In genomic region chr17:73156166-73156840, GRCh38 we compare ENCODE assay signal across 8 cellular contexts. TPM values are rescaled to one million over a fixed set of nuclear protein-coding genes. Genes with fewer than 3 reads are reported as not detected.
DNase-seq lines count a peak whose midpoint lies in the region; ATAC-seq, FAIRE-seq and TF ChIP-seq lines count a peak whose summit lies in the region.

No MANE protein-coding gene starts in this region.

- in situ Hi-C loops in HepG2 (cut with HindIII; ENCODE audit: extremely low pct_ligation_motif_present, low pct_unique_long_range_greater_than_20kb) = loop anchor here (5.0 kb wide), 1 partner anchor 169 kb away; no protein-coding TSS in a partner anchor

- no peaks in the 10 kb centered on the region for H3K27me3 Mint-ChIP-seq in WTC11 (ENCODE audit: low read depth)

- H3K27ac ChIP-seq in A549 (peak overlapping the region in 1 of 2 experiments; percentile 50; a peak in 2 of 6 replicates), HepG2 (ENCODE audit: extremely low read length, insufficient read depth, low read length) (no peak overlapping the region)

- peak; percentile 81 to 84 for TF ChIP-seq RAD21 in A549 (conservative IDR thresholded peaks at IDR 0.05 in 1 of 2, IDR thresholded peaks at IDR 0.05 in 1 of 2)
- TF ChIP-seq RAD21 in HepG2 (CRISPR knock-in tag; IDR thresholded peaks at IDR 0.05) = peak; percentile 94

- H3K4me2 ChIP-seq in A549 (peak overlapping the region; percentile 55), HepG2 (ENCODE audit: low read depth, low read length) (peak overlapping the region; percentile 73)

- peak; percentile 66 to 88 for DNase-seq in A549 (ENCODE audit: low read depth in 1 of 2, low spot score in 1 of 2)
- DNase-seq in NCI-H2196 (lab: John Stamatoyannopoulos, UW; ENCODE audit: unreplicated experiment) = peak; percentile 40
- peak; percentile 85 for DNase-seq in WTC11 (ENCODE audit: low spot score)
- DNase-seq in cerebellum (ENCODE audit: low spot score) = peak; percentile 65
- DNase-seq in HepG2 (ENCODE audit: low spot score) = peak; percentile 70
- DNase-seq in stimulated activated CD4-positive, alpha-beta T cell treated with anti-CD3 and anti-CD28 coated beads, Interleukin-4, amount 100 ng/mL, for 4 hours = peak; percentile 32 to 55

- TF ChIP-seq EP300 in A549 (IDR thresholded peaks at IDR 0.05) (no peak), HepG2 (IDR thresholded peaks at IDR 0.05; ENCODE audit: low read depth in 2 of 2, low read length in 2 of 2) (no peak), HepG2 (CRISPR knock-in tag; IDR thresholded peaks at IDR 0.05; ENCODE audit: borderline replicate concordance) (no peak)

- CTCF ChIA-PET in A549 (lab: Yijun Ruan, JAX) = interaction anchor here (0.6 to 12.0 kb wide), 39 partner anchors 8 to 597 kb away, joined by 3 to 205 read pairs (median 4); partner anchors contain the start of gene SSTR2
- CTCF ChIA-PET in WTC11 (lab: Charles Lee) = interaction anchor here (0.7 to 2.7 kb wide), 38 partner anchors 8 to 630 kb away, joined by 3 to 82 read pairs (median 5); partner anchors contain the start of genes COG1, SLC39A11 and SSTR2
- CTCF ChIA-PET in HepG2 (lab: Yijun Ruan, JAX; ENCODE audit: low intra/inter-chr PET ratio, low total read pairs) = interaction anchor here (1.0 to 2.3 kb wide), 7 partner anchors 139 to 599 kb away, joined by 3 to 22 read pairs (median 3); no protein-coding TSS in a partner anchor

- FAIRE-seq in A549 (lab: Jason Lieb, UNC) (no peak), HepG2 (lab: Jason Lieb, UNC) (no peak)

- peaks cover 15% of the 10 kb centered on the region for H3K4me1 ChIP-seq in A549
- H3K4me1 ChIP-seq in HepG2 (ENCODE audit: insufficient read depth, low read length) = peaks cover 59% of the 10 kb centered on the region

- H3K4me3 ChIP-seq in A549 (no peak overlapping the region), HepG2 (replicated peaks in 1 of 3; ENCODE audit: insufficient read depth in 1 of 3, low read depth in 2 of 3, low read length in 3 of 3) (peak overlapping the region in 2 of 3 experiments; percentile 13 to 51; a peak in 4 of 6 replicates)

- H3K9me3 ChIP-seq in A549 (0 out of 3 replicates have a peak, but pooled peaks cover under 1% of the 10 kb centered on the region), HepG2 (ENCODE audit: low read length) (no peaks in the 10 kb centered on the region)

- H3K9ac ChIP-seq in HepG2 (ENCODE audit: insufficient read depth, low read depth, low read length) = no peak overlapping the region

- 18% methylated on average over 22 of the region's 22 CpGs for WGBS in A549 (ENCODE audit: missing lambda C conversion rate)
- WGBS in HepG2 (ENCODE audit: low lambda C conversion rate) = 8% methylated on average over 22 of the region's 22 CpGs

- no TSS peak for BruUV-seq in HepG2 (replicated peaks; lab: Mats Ljungman, UMichigan)

- H3K36me3 Mint-ChIP-seq in WTC11 = no peaks in the 10 kb centered on the region

- H4K20me1 ChIP-seq in HepG2 (ENCODE audit: insufficient read depth, low read length) = no peaks in the 10 kb centered on the region

- no peaks in the 10 kb centered on the region for H3K9me3 Mint-ChIP-seq in WTC11

- ATAC-seq in A549 (peak; percentile 97 to 98), GM18499 (IDR thresholded peaks at IDR 0.05; ENCODE audit: insufficient read depth, unreplicated experiment) (peak; percentile 66), HG02870 (IDR thresholded peaks at IDR 0.05; ENCODE audit: unreplicated experiment) (peak; percentile 73), WTC11 (peak; percentile 95), HepG2 (peak; percentile 95)

- POLR2A ChIA-PET in A549 (lab: Yijun Ruan, JAX) = interaction anchor here (0.7 kb wide), 1 partner anchor 428 kb away, joined by 3 read pairs; no protein-coding TSS in a partner anchor
- POLR2A ChIA-PET in WTC11 (lab: Charles Lee) = interaction anchor here (0.8 kb wide), 1 partner anchor 9 kb away, joined by 4 read pairs; no protein-coding TSS in a partner anchor
- POLR2A ChIA-PET in HepG2 (lab: Yijun Ruan, JAX) = interaction anchor here (0.5 to 1.5 kb wide), 5 partner anchors 33 to 473 kb away, joined by 3 to 4 read pairs (median 3); no protein-coding TSS in a partner anchor

- no peaks in the 10 kb centered on the region for H3K79me2 ChIP-seq in HepG2 (ENCODE audit: insufficient read depth, low read length)

- TF ChIP-seq POLR2A in A549 (IDR thresholded peaks at IDR 0.05; ENCODE audit: low read length) (no peak), HepG2 (IDR thresholded peaks at IDR 0.05; ENCODE audit: insufficient read depth in 1 of 2, low read depth in 2 of 2, low read length in 2 of 2) (no peak)

- H3K27ac Mint-ChIP-seq in WTC11 = no peak overlapping the region

- intact Hi-C loops in HepG2 (cut with micrococcal nuclease; ENCODE audit: unreplicated experiment) = loop anchor here (1.0 to 10.0 kb wide), 3 partner anchors 32 to 170 kb away; no protein-coding TSS in a partner anchor

- H3K27me3 ChIP-seq in HepG2 (ENCODE audit: control insufficient read depth in 1 of 2, insufficient read depth in 2 of 2, low read length in 2 of 2) = peaks cover 10 to 64% of the 10 kb centered on the region in 2 experiments

- H2AFZ ChIP-seq in HepG2 (ENCODE audit: low read length) = no peak overlapping the region

- peaks cover 40% of the 10 kb centered on the region for H3K4me1 Mint-ChIP-seq in WTC11

- peak; percentile 67 for TF ChIP-seq CTCF in A549 (IDR thresholded peaks at IDR 0.05)
- TF ChIP-seq CTCF in WTC11 (IDR thresholded peaks at IDR 0.05) = peak; percentile 58
- TF ChIP-seq CTCF in HepG2 (CRISPR knock-in tag; IDR thresholded peaks at IDR 0.05) = peak; percentile 94

- no peaks in the 10 kb centered on the region for H3K36me3 ChIP-seq in HepG2 (replicated peaks in 1 of 2; ENCODE audit: control insufficient read depth in 1 of 2, insufficient read depth in 2 of 2, low read length in 2 of 2)

- H3K4me3 Mint-ChIP-seq in WTC11 = no peak overlapping the region

RNA-seq across cellular contexts. Expression of gene SSTR2, which starts 8.5 kb away (rescaled TPM):
- polyA plus RNA-seq in A549 (2011; rRNA removed) (0.04 and 0.07 TPM in 2 replicates), A549 (2017; fragmentation: RNase III; extraction: RNeasy Plus Mini Kit Qiagen cat#74134 plus additional on column Dnase treatment) (0.04 to 0.13 TPM (median 0.04 TPM) in 3 replicates), HepG2 (2011; rRNA removed) (0.01 and 0.04 TPM in 2 replicates)
- polyA plus RNA-seq in A549 (2012; cell fraction: cytosol; rRNA removed) = 0.03 TPM in 2 replicates
- 0.01 and 0.04 TPM in 2 replicates for polyA plus RNA-seq in A549 (2012; cell fraction: nucleus; rRNA removed)
- polyA minus RNA-seq in A549 (2011; rRNA and poly(A)+ RNA removed) = 0.10 and 0.17 TPM in 2 replicates
- total RNA-seq in WTC11 (2021) (1.9 to 3.7 TPM (median 1.9 TPM) in 3 replicates), cerebellum (58.7 TPM), HepG2 (2016; rRNA removed; fragmentation: Illumina TruSeq; extraction: Trizol) (not detected in 2 replicates)
- not detected in 2 replicates for total RNA-seq in HepG2 (2016; cell fraction: cytosol; rRNA removed; fragmentation: Illumina TruSeq; extraction: Trizol; ENCODE audit: low read depth)
- 0.04 TPM in 1 of 2 replicates, not detected in the other for total RNA-seq in HepG2 (2016; cell fraction: insoluble cytoplasmic fraction; rRNA removed; fragmentation: Illumina TruSeq; extraction: Trizol)
- total RNA-seq in HepG2 (2016; cell fraction: membrane; rRNA removed; fragmentation: Illumina TruSeq; extraction: Trizol) = 0.03 TPM in 1 of 2 replicates, not detected in the other
- total RNA-seq in HepG2 (2016; cell fraction: nucleus; rRNA removed; fragmentation: Illumina TruSeq; extraction: Trizol) = not detected in 2 replicates
- 0.05 TPM in 2 replicates for polyA plus RNA-seq in HepG2 (2011; cell fraction: cytosol; rRNA removed)
- polyA plus RNA-seq in HepG2 (2011; cell fraction: nucleus; rRNA removed) = 0.03 TPM in 2 replicates
- polyA plus RNA-seq in HepG2 (2012) = 0.03 and 0.21 TPM in 2 replicates
- 0.02 TPM in 1 of 2 replicates, not detected in the other for polyA plus RNA-seq in HepG2 (2016; cell fraction: cytosol; fragmentation: Illumina TruSeq; extraction: Trizol; ENCODE audit: low read depth)
- not detected in 2 replicates for polyA plus RNA-seq in HepG2 (2016; cell fraction: insoluble cytoplasmic fraction; fragmentation: Illumina TruSeq; extraction: Trizol; ENCODE audit: low read depth)
- 0.02 TPM in 1 of 2 replicates, not detected in the other for polyA plus RNA-seq in HepG2 (2016; cell fraction: membrane; fragmentation: Illumina TruSeq; extraction: Trizol; ENCODE audit: low read depth)
- polyA plus RNA-seq in HepG2 (2016; cell fraction: nucleus; fragmentation: Illumina TruSeq; extraction: Trizol; ENCODE audit: insufficient read depth, low read depth) = not detected in 2 replicates
- 0.07 and 0.14 TPM in 2 replicates for polyA minus RNA-seq in HepG2 (2011; rRNA and poly(A)+ RNA removed; ENCODE audit: low replicate concordance)
- polyA minus RNA-seq in HepG2 (2011; cell fraction: cytosol; rRNA and poly(A)+ RNA removed) = not detected in 2 replicates
- under 0.01 and 0.12 TPM in 2 replicates for polyA minus RNA-seq in HepG2 (2011; cell fraction: nucleus; rRNA and poly(A)+ RNA removed)

RNA-seq across cellular contexts. Expression of gene COG1, which starts 36.6 kb away (rescaled TPM):
- polyA plus RNA-seq in A549 (2011; rRNA removed) (26.0 and 30.6 TPM in 2 replicates), A549 (2017; fragmentation: RNase III; extraction: RNeasy Plus Mini Kit Qiagen cat#74134 plus additional on column Dnase treatment) (19.5 to 22.1 TPM (median 21.7 TPM) in 3 replicates), HepG2 (2011; rRNA removed) (39.7 and 42.4 TPM in 2 replicates)
- polyA plus RNA-seq in A549 (2012; cell fraction: cytosol; rRNA removed) = 21.0 and 22.6 TPM in 2 replicates
- 38.5 and 46.0 TPM in 2 replicates for polyA plus RNA-seq in A549 (2012; cell fraction: nucleus; rRNA removed)
- polyA minus RNA-seq in A549 (2011; rRNA and poly(A)+ RNA removed) = 49.8 and 51.7 TPM in 2 replicates
- total RNA-seq in WTC11 (2021) (19.2 to 22.6 TPM (median 19.5 TPM) in 3 replicates), cerebellum (24.0 TPM), HepG2 (2016; rRNA removed; fragmentation: Illumina TruSeq; extraction: Trizol) (30.4 and 36.6 TPM in 2 replicates)
- 31.1 and 36.5 TPM in 2 replicates for total RNA-seq in HepG2 (2016; cell fraction: cytosol; rRNA removed; fragmentation: Illumina TruSeq; extraction: Trizol; ENCODE audit: low read depth)
- total RNA-seq in HepG2 (2016; cell fraction: insoluble cytoplasmic fraction; rRNA removed; fragmentation: Illumina TruSeq; extraction: Trizol) = 27.8 and 35.5 TPM in 2 replicates
- 23.1 and 24.1 TPM in 2 replicates for total RNA-seq in HepG2 (2016; cell fraction: membrane; rRNA removed; fragmentation: Illumina TruSeq; extraction: Trizol)
- total RNA-seq in HepG2 (2016; cell fraction: nucleus; rRNA removed; fragmentation: Illumina TruSeq; extraction: Trizol) = 30.5 and 33.6 TPM in 2 replicates
- 17.6 and 17.9 TPM in 2 replicates for polyA plus RNA-seq in HepG2 (2011; cell fraction: cytosol; rRNA removed)
- 109 and 125 TPM in 2 replicates for polyA plus RNA-seq in HepG2 (2011; cell fraction: nucleus; rRNA removed)
- 39.9 and 40.8 TPM in 2 replicates for polyA plus RNA-seq in HepG2 (2012)
- polyA plus RNA-seq in HepG2 (2016; cell fraction: cytosol; fragmentation: Illumina TruSeq; extraction: Trizol; ENCODE audit: low read depth) = 7.6 and 9.4 TPM in 2 replicates
- polyA plus RNA-seq in HepG2 (2016; cell fraction: insoluble cytoplasmic fraction; fragmentation: Illumina TruSeq; extraction: Trizol; ENCODE audit: low read depth) = 29.1 and 39.8 TPM in 2 replicates
- 12.3 and 15.1 TPM in 2 replicates for polyA plus RNA-seq in HepG2 (2016; cell fraction: membrane; fragmentation: Illumina TruSeq; extraction: Trizol; ENCODE audit: low read depth)
- polyA plus RNA-seq in HepG2 (2016; cell fraction: nucleus; fragmentation: Illumina TruSeq; extraction: Trizol; ENCODE audit: insufficient read depth, low read depth) = 67.3 and 73.0 TPM in 2 replicates
- polyA minus RNA-seq in HepG2 (2011; rRNA and poly(A)+ RNA removed; ENCODE audit: low replicate concordance) = 29.1 and 63.0 TPM in 2 replicates
- 21.6 and 22.3 TPM in 2 replicates for polyA minus RNA-seq in HepG2 (2011; cell fraction: cytosol; rRNA and poly(A)+ RNA removed)
- polyA minus RNA-seq in HepG2 (2011; cell fraction: nucleus; rRNA and poly(A)+ RNA removed) = 95.8 and 106 TPM in 2 replicates

Comparison
In these comparisons a context has a peak if more than half of its experiments do, and no peak if none do; other contexts are left out.
1. RNA of gene SSTR2, which starts 8.5 kb away (total RNA-seq): 58.7 TPM in cerebellum (single experiment); 1.9 to 3.7 TPM in WTC11 and 0.03 to 0.04 TPM in HepG2; every median in the first group is over 10 times any median in the second.
2. Peak in every context shown above with its lines, with median percentiles within 50 percentile points of each other: ATAC-seq, DNase-seq and CTCF ChIP-seq.